23 cellular contexts compared by ENCODE assay signal in the genomic region with DNA sequence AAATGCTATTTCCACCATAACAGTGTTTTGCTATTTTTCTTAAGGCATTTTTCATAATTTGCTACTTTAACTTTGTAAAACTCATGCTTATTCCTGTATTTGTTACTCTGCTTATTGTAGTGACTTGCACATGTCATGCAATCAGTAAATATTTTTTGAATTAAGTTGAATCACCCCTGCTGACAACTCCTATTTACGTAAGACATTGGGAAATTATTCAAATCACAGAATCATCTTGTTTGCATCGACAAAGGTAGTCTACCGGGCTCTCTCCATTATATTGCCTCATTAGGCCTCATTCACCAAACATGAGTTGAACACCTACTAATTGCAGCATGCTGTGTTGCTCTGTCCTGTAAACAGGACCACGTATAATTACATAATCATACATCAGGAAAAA.
DNase-seq lines count a peak whose midpoint lies in the region; ATAC-seq and TF ChIP-seq lines count a peak whose summit lies in the region.
"Had no signal": no experiment of that assay in that cellular context is flagged by ENCODE, and none has a peak within 500 bp of the region (broad histone marks: within the 10 kb centered on the region; RNA-seq: fewer than 3 reads in every experiment).

No MANE protein-coding gene starts in this region.

- WGBS in right cardiac atrium, result 67% methylated on average over 4 of the region's 4 CpGs

- H3K27me3 ChIP-seq in right atrium auricular region (no peaks in the 10 kb centered on the region), right cardiac atrium (ENCODE audit: control insufficient read depth, insufficient read depth) (no peaks in the 10 kb centered on the region)

- peak overlapping the region; percentile 9 for H3K27ac Mint-ChIP-seq in osteocyte (ENCODE audit: unreplicated experiment)
- no peak overlapping the region for H3K27ac Mint-ChIP-seq in activated CD8-positive, alpha-beta T cell treated with anti-CD3 and anti-CD28 coated beads for 36 hours
- no peak overlapping the region for H3K27ac Mint-ChIP-seq in natural killer cell
- H3K27ac Mint-ChIP-seq: CD4-positive, alpha-beta memory T cell; HFFc6 had no signal

- no peaks in the 10 kb centered on the region for H3K9me3 Mint-ChIP-seq in osteocyte (ENCODE audit: unreplicated experiment)
- no peaks in the 10 kb centered on the region for H3K9me3 Mint-ChIP-seq in activated CD8-positive, alpha-beta T cell treated with anti-CD3 and anti-CD28 coated beads for 36 hours
- no peaks in the 10 kb centered on the region for H3K9me3 Mint-ChIP-seq in natural killer cell
- H3K9me3 Mint-ChIP-seq: HFFc6 had no signal

- peak overlapping the region; percentile 8 to 68 for H3K27ac ChIP-seq in right atrium auricular region
- H3K27ac ChIP-seq in right cardiac atrium (ENCODE audit: low read length), result no peak overlapping the region
- peak overlapping the region; percentile 22 to 76 for H3K27ac ChIP-seq in coronary artery
- H3K27ac ChIP-seq: A549 had no signal

- no peaks in the 10 kb centered on the region for H3K27me3 Mint-ChIP-seq in osteocyte (ENCODE audit: unreplicated experiment)
- H3K27me3 Mint-ChIP-seq in activated CD8-positive, alpha-beta T cell treated with anti-CD3 and anti-CD28 coated beads for 36 hours, result peaks cover 9% of the 10 kb centered on the region
- peaks cover 0 to 7% of the 10 kb centered on the region in 2 donors for H3K27me3 Mint-ChIP-seq in natural killer cell (ENCODE audit: low read depth in 2 of 2)
- H3K27me3 Mint-ChIP-seq: CD4-positive, alpha-beta memory T cell had no signal

- ATAC-seq in right cardiac atrium, result no peak
- ATAC-seq in activated CD8-positive, alpha-beta T cell treated with anti-CD3 and anti-CD28 coated beads for 36 hours, result no peak
- no peak for ATAC-seq in GM18861 (IDR thresholded peaks at IDR 0.05; ENCODE audit: unreplicated experiment)
- no peak for ATAC-seq in natural killer cell
- ATAC-seq: A549, K562 had no signal

- H3K4me1 ChIP-seq in right atrium auricular region (peaks cover 0 to 3% of the 10 kb centered on the region in 2 donors), right cardiac atrium (ENCODE audit: control insufficient read depth, insufficient read depth, low read length) (peaks cover 2% of the 10 kb centered on the region)
- H3K4me1 ChIP-seq: Caco-2, HAP-1 had no signal

- H3K4me3 Mint-ChIP-seq in osteocyte (ENCODE audit: unreplicated experiment), result no peak overlapping the region
- no peak overlapping the region for H3K4me3 Mint-ChIP-seq in activated CD8-positive, alpha-beta T cell treated with anti-CD3 and anti-CD28 coated beads for 36 hours
- H3K4me3 Mint-ChIP-seq in natural killer cell, result no peak overlapping the region
- H3K4me3 Mint-ChIP-seq: CD4-positive, alpha-beta memory T cell; HFFc6 had no signal

- H3K36me3 ChIP-seq in right atrium auricular region, result no peaks in the 10 kb centered on the region
- H3K36me3 ChIP-seq: HAP-1 had no signal

- peaks cover 50% of the 10 kb centered on the region for H3K4me1 Mint-ChIP-seq in osteocyte (ENCODE audit: unreplicated experiment)
- H3K4me1 Mint-ChIP-seq in activated CD8-positive, alpha-beta T cell treated with anti-CD3 and anti-CD28 coated beads for 36 hours (ENCODE audit: low read depth), result no peaks in the 10 kb centered on the region
- no peaks in the 10 kb centered on the region for H3K4me1 Mint-ChIP-seq in natural killer cell
- H3K4me1 Mint-ChIP-seq: CD4-positive, alpha-beta memory T cell had no signal

- POLR2A ChIA-PET in activated CD8-positive, alpha-beta T cell treated with anti-CD3 and anti-CD28 coated beads for 36 hours (lab: Charles Lee), result no interaction called here

- H3K9me3 ChIP-seq in right atrium auricular region (no peaks in the 10 kb centered on the region), right cardiac atrium (ENCODE audit: control insufficient read depth, low read length) (no peaks in the 10 kb centered on the region)
- H3K9me3 ChIP-seq: A549, Caco-2, HAP-1 had no signal

- CTCF ChIA-PET in activated CD8-positive, alpha-beta T cell treated with anti-CD3 and anti-CD28 coated beads for 36 hours (lab: Charles Lee), result no interaction called here

- intact Hi-C loops in right cardiac atrium (cut with DNase I) (no loop called here), natural killer cell (cut with micrococcal nuclease) (no loop called here)
- intact Hi-C loops in activated CD8-positive, alpha-beta T cell treated with anti-CD3 and anti-CD28 coated beads for 36 hours (cut with micrococcal nuclease), result no loop called here

- TF ChIP-seq CTCF in right atrium auricular region (IDR thresholded peaks at IDR 0.05) (no peak), coronary artery (IDR thresholded peaks at IDR 0.05) (no peak), osteocyte (IDR thresholded peaks at IDR 0.05) (no peak), natural killer cell (IDR thresholded peaks at IDR 0.05) (no peak)
- TF ChIP-seq CTCF in activated CD8-positive, alpha-beta T cell treated with anti-CD3 and anti-CD28 coated beads for 36 hours (IDR thresholded peaks at IDR 0.05), result no peak

- DNase-seq in right atrium auricular region (ENCODE audit: low spot score), result no peak
- DNase-seq in right cardiac atrium, result no peak
- DNase-seq in coronary artery (ENCODE audit: low spot score), result no peak
- no peak for DNase-seq in osteocyte (ENCODE audit: extremely low spot score, unreplicated experiment)
- no peak for DNase-seq in activated CD8-positive, alpha-beta T cell treated with anti-CD3 and anti-CD28 coated beads for 36 hours
- DNase-seq in natural killer cell, result no peak
- DNase-seq: C1 segment of cervical spinal cord; Caco-2; CD4-positive, alpha-beta memory T cell; GOT3; HFFc6; Kasumi-1; MV-4-11; NCI-H1105; NCI-H146; NCI-H1930; NCI-H2107; NCI-H524; NCI-H774 had no signal

- H3K36me3 Mint-ChIP-seq in osteocyte (ENCODE audit: unreplicated experiment) (no peaks in the 10 kb centered on the region), natural killer cell (peaks cover 6% of the 10 kb centered on the region)
- no peaks in the 10 kb centered on the region for H3K36me3 Mint-ChIP-seq in activated CD8-positive, alpha-beta T cell treated with anti-CD3 and anti-CD28 coated beads for 36 hours (ENCODE audit: low read depth)
- H3K36me3 Mint-ChIP-seq: CD4-positive, alpha-beta memory T cell had no signal

- H3K4me3 ChIP-seq in right atrium auricular region (no peak overlapping the region), right cardiac atrium (ENCODE audit: low read length) (no peak overlapping the region), coronary artery (no peak overlapping the region)
- H3K4me3 ChIP-seq: A549, HAP-1, K562 had no signal
